Comparison of ENCODE assay signal across 11 cellular contexts in the genomic region with DNA sequence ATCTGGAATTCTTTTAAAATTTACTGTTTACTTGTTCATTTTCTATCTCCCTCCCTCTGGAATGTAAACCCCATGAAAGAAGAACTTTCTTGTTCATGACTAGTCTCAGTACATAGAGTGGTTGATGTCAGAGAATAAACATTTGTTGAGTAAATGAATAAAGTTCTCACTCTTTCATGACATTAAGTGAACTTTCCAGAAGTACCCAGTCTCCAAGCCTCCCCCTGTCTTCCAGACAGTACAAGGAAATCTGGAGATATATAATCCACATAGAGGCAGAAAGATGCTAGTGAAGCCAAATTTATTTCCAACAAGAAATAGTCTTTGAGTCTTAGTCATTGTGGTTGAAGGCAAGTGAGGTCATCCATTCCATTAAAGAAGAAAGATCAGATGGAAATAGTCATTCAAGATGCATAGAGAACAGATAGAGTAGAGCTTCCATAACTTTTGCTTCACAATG.
DNase-seq lines count a peak whose midpoint lies in the region; FAIRE-seq and TF ChIP-seq lines count a peak whose summit lies in the region.
"Had no signal": no experiment of that assay in that cellular context is flagged by ENCODE, and none has a peak within 500 bp of the region (broad histone marks: within the 10 kb centered on the region; RNA-seq: fewer than 3 reads in every experiment).

No MANE protein-coding gene starts in this region.

- dilution Hi-C loops in mammary epithelial cell (cut with HindIII; ENCODE audit: low sequenced_read_pairs), result no loop called here
- dilution Hi-C loops in keratinocyte (cut with MboI; ENCODE audit: extremely low pct_ligation_motif_present, low sequenced_read_pairs), result no loop called here

- H3K36me3 ChIP-seq in mammary epithelial cell (ENCODE audit: insufficient read depth, low read length) (no peaks in the 10 kb centered on the region), keratinocyte (ENCODE audit: control insufficient read depth in 2 of 2, extremely low read depth in 1 of 2, insufficient read depth in 2 of 2, low read length in 2 of 2) (no peaks in the 10 kb centered on the region)
- H3K36me3 ChIP-seq: ovary had no signal

- H3K36me3 Mint-ChIP-seq in HFFc6 (ENCODE audit: low read depth), result peaks cover 33% of the 10 kb centered on the region

- no peak overlapping the region for H3K4me3 ChIP-seq in mammary epithelial cell (replicated peaks in 1 of 3; ENCODE audit: insufficient read depth in 1 of 3, low read depth in 2 of 3, low read length in 3 of 3)
- H3K4me3 ChIP-seq in keratinocyte (ENCODE audit: control insufficient read depth in 2 of 3, extremely low read depth in 1 of 3, insufficient read depth in 2 of 3, low read depth in 1 of 3, low read length in 3 of 3), result no peak overlapping the region
- H3K4me3 ChIP-seq: dorsolateral prefrontal cortex, ovary had no signal

- no peaks in the 10 kb centered on the region for H3K79me2 ChIP-seq in mammary epithelial cell (ENCODE audit: insufficient read depth, low read length)
- no peaks in the 10 kb centered on the region for H3K79me2 ChIP-seq in keratinocyte (ENCODE audit: control insufficient read depth, insufficient read depth, low read length)

- H3K27ac ChIP-seq in mammary epithelial cell (ENCODE audit: insufficient read depth, low read depth, low read length) (no peak overlapping the region), keratinocyte (ENCODE audit: control insufficient read depth, insufficient read depth, low read length) (peak overlapping the region; percentile 99)
- H3K27ac ChIP-seq: dorsolateral prefrontal cortex, ovary had no signal

- CTCF ChIA-PET in mammary epithelial cell (lab: Charles Lee; ENCODE audit: low non-redundant PET), result no interaction called here

- no peaks in the 10 kb centered on the region for H3K27me3 Mint-ChIP-seq in HFFc6 (ENCODE audit: insufficient read depth)

- DNase-seq in HFFc6 (peak; percentile 89), mammary epithelial cell (peak; percentile 63), keratinocyte (ENCODE audit: low read depth, low spot score) (no peak), urothelium cell line (ENCODE audit: low spot score) (peak; percentile 39), CD1c-positive myeloid dendritic cell (ENCODE audit: extremely low spot score) (no peak), NCI-H2107 treated with DMSO at 0.1 percent for 48 hours (lab: John Stamatoyannopoulos, UW; ENCODE audit: unreplicated experiment) (no peak)
- no peak for DNase-seq in stimulated activated CD4-positive, alpha-beta T cell treated with anti-CD3 and anti-CD28 coated beads, Interleukin-2, amount 100 ng/mL, for 48 hours
- DNase-seq: activated T-cell treated with anti-CD3 and anti-CD28 coated beads, Interleukin-2, amount 50 U/mL, for 72 hours; dorsolateral prefrontal cortex; ovary had no signal

- H3K4me2 ChIP-seq in mammary epithelial cell (ENCODE audit: insufficient read depth, low read depth, low read length) (no peak overlapping the region), keratinocyte (ENCODE audit: control insufficient read depth, extremely low read depth, insufficient read depth, low read depth, low read length) (no peak overlapping the region)

- intact Hi-C loops in mammary epithelial cell (cut with micrococcal nuclease), result loop anchor here (5.0 kb wide), 1 partner anchor 74 kb away; no protein-coding TSS in a partner anchor

- no peak overlapping the region for H2AFZ ChIP-seq in mammary epithelial cell (ENCODE audit: low read depth, low read length)
- H2AFZ ChIP-seq in keratinocyte (ENCODE audit: control insufficient read depth, low read length), result no peak overlapping the region

- BruUV-seq in mammary epithelial cell (replicated peaks; lab: Mats Ljungman, UMichigan), result no TSS peak

- H3K9me3 ChIP-seq in mammary epithelial cell (replicated peaks; ENCODE audit: insufficient read depth, low read length), result peaks cover 19% of the 10 kb centered on the region
- H3K9me3 ChIP-seq in keratinocyte (ENCODE audit: control insufficient read depth, low read depth, low read length), result peaks cover 12% of the 10 kb centered on the region
- H3K9me3 ChIP-seq: ovary had no signal

- TF ChIP-seq CTCF in HFFc6 (IDR thresholded peaks at IDR 0.05) (peak; percentile 57), mammary epithelial cell (conservative IDR thresholded peaks at IDR 0.05 in 1 of 2, IDR thresholded peaks at IDR 0.05 in 1 of 2; ENCODE audit: extremely low read depth in 1 of 2, insufficient read depth in 1 of 2, low read depth in 1 of 2, low read length in 2 of 2) (no peak), keratinocyte (optimal IDR thresholded peaks at IDR 0.05 in 1 of 3, IDR thresholded peaks at IDR 0.05 in 1 of 3, conservative IDR thresholded peaks at IDR 0.05 in 1 of 3; ENCODE audit: extremely low read depth in 1 of 3, insufficient read depth in 2 of 3, low read length in 3 of 3) (no peak)

- H3K27me3 ChIP-seq in mammary epithelial cell (ENCODE audit: insufficient read depth, low read length) (no peaks in the 10 kb centered on the region), keratinocyte (ENCODE audit: control insufficient read depth, extremely low read depth, insufficient read depth, low read length) (no peaks in the 10 kb centered on the region)
- H3K27me3 ChIP-seq: dorsolateral prefrontal cortex, ovary had no signal

- in situ Hi-C loops in mammary epithelial cell (cut with MboI; ENCODE audit: low sequenced_read_pairs in 2 of 2), result loop anchor here in 1 of 2 donors (5.0 kb wide), 1 partner anchor 36 kb away; no protein-coding TSS in a partner anchor

- no peaks in the 10 kb centered on the region for H3K9me1 ChIP-seq in keratinocyte (ENCODE audit: control insufficient read depth, extremely low read depth, insufficient read depth, low read length)

- H3K9me3 Mint-ChIP-seq in HFFc6, result peaks cover 17% of the 10 kb centered on the region

- no peaks in the 10 kb centered on the region for H4K20me1 ChIP-seq in mammary epithelial cell (ENCODE audit: insufficient read depth, low read length)
- H4K20me1 ChIP-seq in keratinocyte (ENCODE audit: control insufficient read depth, extremely low read depth, insufficient read depth, low read length), result no peaks in the 10 kb centered on the region

- peak overlapping the region; percentile 80 for H3K4me3 Mint-ChIP-seq in HFFc6
- H3K4me3 Mint-ChIP-seq: activated T-cell treated with anti-CD3 and anti-CD28 coated beads, Interleukin-2, amount 50 U/mL, for 72 hours had no signal

- H3K9ac ChIP-seq in mammary epithelial cell (ENCODE audit: insufficient read depth, low read length) (no peak overlapping the region), keratinocyte (ENCODE audit: control insufficient read depth, extremely low read depth, insufficient read depth, low read length) (no peak overlapping the region)

- H3K4me1 ChIP-seq in mammary epithelial cell (ENCODE audit: insufficient read depth, low read length) (peaks cover 22% of the 10 kb centered on the region), keratinocyte (ENCODE audit: control insufficient read depth, extremely low read depth, insufficient read depth, low read length) (peaks cover 21% of the 10 kb centered on the region)

- H3K27ac Mint-ChIP-seq in HFFc6, result peak overlapping the region; percentile 98
- H3K27ac Mint-ChIP-seq: activated T-cell treated with anti-CD3 and anti-CD28 coated beads, Interleukin-2, amount 50 U/mL, for 72 hours had no signal

- H3K4me1 Mint-ChIP-seq in HFFc6 (ENCODE audit: low read depth), result peaks cover 55% of the 10 kb centered on the region

- FAIRE-seq in keratinocyte (lab: Jason Lieb, UNC) (no peak), urothelium cell line (lab: Jason Lieb, UNC) (no peak)
- FAIRE-seq: islet of Langerhans had no signal

Comparison
In these comparisons a context has a peak if more than half of its experiments do, and no peak if none do; other contexts are left out.
1. DNase-seq: peak in HFFc6 (single experiment), mammary epithelial cell (single experiment) and urothelium cell line (single experiment); none in keratinocyte (single experiment), stimulated activated CD4-positive, alpha-beta T cell treated with anti-CD3 and anti-CD28 coated beads, Interleukin-2, amount 100 ng/mL, for 48 hours (0 of 2), CD1c-positive myeloid dendritic cell (single experiment) and NCI-H2107 treated with DMSO at 0.1 percent for 48 hours (single experiment).